10 cellular contexts compared by ENCODE assay signal in the genomic region with DNA sequence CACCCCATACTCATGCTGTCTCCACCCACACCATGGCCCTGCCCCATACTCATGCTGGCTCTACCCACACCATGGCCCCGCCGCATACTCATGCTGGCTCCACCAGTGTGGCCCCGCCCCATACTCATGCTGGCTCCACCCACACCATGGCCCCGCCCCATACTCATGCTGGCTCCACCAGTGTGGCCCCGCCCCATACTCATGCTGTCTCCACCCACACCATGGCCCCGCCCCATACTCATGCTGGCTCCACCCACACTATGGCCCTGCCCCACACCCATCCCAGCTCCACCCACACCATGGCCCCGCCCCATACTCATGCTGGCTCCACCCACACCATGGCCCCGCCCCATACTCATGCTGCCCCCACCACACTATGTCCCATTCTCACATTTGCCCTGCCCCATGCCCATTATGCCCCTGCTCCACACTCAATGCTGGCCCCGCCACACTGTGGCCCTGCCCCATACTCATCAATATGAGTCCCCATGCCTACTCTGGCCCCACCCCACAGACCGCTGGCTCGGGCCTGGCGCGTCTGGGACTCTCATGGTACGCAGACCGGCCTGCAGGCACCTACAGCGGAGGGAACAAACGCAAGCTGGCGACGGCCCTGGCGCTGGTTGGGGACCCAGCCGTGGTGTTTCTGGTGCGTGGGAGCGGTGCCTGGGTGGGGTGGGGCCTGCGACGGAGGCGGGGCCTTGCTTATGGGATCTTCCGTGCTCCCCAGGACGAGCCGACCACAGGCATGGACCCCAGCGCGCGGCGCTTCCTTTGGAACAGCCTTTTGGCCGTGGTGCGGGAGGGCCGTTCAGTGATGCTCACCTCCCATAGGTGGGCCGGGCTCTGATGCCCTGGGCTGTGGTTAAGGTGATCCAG.
DNase-seq lines count a peak whose midpoint lies in the region; ATAC-seq lines count a peak whose summit lies in the region.
"Had no signal": no experiment of that assay in that cellular context is flagged by ENCODE, and none has a peak within 500 bp of the region (broad histone marks: within the 10 kb centered on the region; RNA-seq: fewer than 3 reads in every experiment).

No MANE protein-coding gene starts in this region.

- no peaks in the 10 kb centered on the region for H3K9me3 Mint-ChIP-seq in dendritic cell treated with granulocyte-macrophage colony-stimulating factor and Interleukin-4, amounts not matched to agents 40 ng/mL and 50 ng/mL, for 4 days

- peak; percentile 68 for DNase-seq in activated T-cell treated with anti-CD3 and anti-CD28 coated beads for 48 hours (ENCODE audit: low read depth)
- no peak for DNase-seq in activated T-cell treated with anti-CD3 and anti-CD28 coated beads for 4 hours
- peak; percentile 60 for DNase-seq in T-helper 9 cell
- DNase-seq in stimulated activated naive CD8-positive, alpha-beta T cell treated with anti-CD3 and anti-CD28 coated beads, Interleukin-15, Interleukin-2, amounts not matched to agents 100 U/mL and 50 U/mL, for 24 hours: peak; percentile 63
- no peak for DNase-seq in posterior cingulate gyrus
- no peak for DNase-seq in SHP77 treated with DMSO at 0.1 percent for 48 hours (lab: John Stamatoyannopoulos, UW)
- no peak for DNase-seq in KG1 (lab: John Stamatoyannopoulos, UW)

- no peak for ATAC-seq in stimulated activated naive CD8-positive, alpha-beta T cell treated with anti-CD3 and anti-CD28 coated beads, Interleukin-15, Interleukin-2, amounts not matched to agents 100 U/mL and 50 U/mL, for 24 hours
- ATAC-seq: right lobe of liver had no signal

- peaks cover 34% of the 10 kb centered on the region for H3K4me1 Mint-ChIP-seq in dendritic cell treated with granulocyte-macrophage colony-stimulating factor and Interleukin-4, amounts not matched to agents 40 ng/mL and 50 ng/mL, for 4 days (ENCODE audit: low read depth)
- H3K4me1 Mint-ChIP-seq: brain had no signal

- intact Hi-C loops in dendritic cell treated with granulocyte-macrophage colony-stimulating factor and Interleukin-4, amounts not matched to agents 40 ng/mL and 50 ng/mL, for 4 days (cut with micrococcal nuclease): no loop called here
- intact Hi-C loops in posterior cingulate gyrus (cut with DNase I): no loop called here

- H3K36me3 Mint-ChIP-seq in dendritic cell treated with granulocyte-macrophage colony-stimulating factor and Interleukin-4, amounts not matched to agents 40 ng/mL and 50 ng/mL, for 4 days (ENCODE audit: low read depth): peaks cover 42% of the 10 kb centered on the region

- H3K27me3 Mint-ChIP-seq in dendritic cell treated with granulocyte-macrophage colony-stimulating factor and Interleukin-4, amounts not matched to agents 40 ng/mL and 50 ng/mL, for 4 days: peaks cover 4% of the 10 kb centered on the region

- H3K4me3 Mint-ChIP-seq in dendritic cell treated with granulocyte-macrophage colony-stimulating factor and Interleukin-4, amounts not matched to agents 40 ng/mL and 50 ng/mL, for 4 days: no peak overlapping the region
- H3K4me3 Mint-ChIP-seq: brain had no signal

- peak overlapping the region; percentile 41 for H3K27ac Mint-ChIP-seq in dendritic cell treated with granulocyte-macrophage colony-stimulating factor and Interleukin-4, amounts not matched to agents 40 ng/mL and 50 ng/mL, for 4 days
- H3K27ac Mint-ChIP-seq: brain had no signal

Comparison
In these comparisons a context has a peak if more than half of its experiments do, and no peak if none do; other contexts are left out.
1. DNase-seq: peak in activated T-cell treated with anti-CD3 and anti-CD28 coated beads for 48 hours (single experiment), T-helper 9 cell (single experiment) and stimulated activated naive CD8-positive, alpha-beta T cell treated with anti-CD3 and anti-CD28 coated beads, Interleukin-15, Interleukin-2, amounts not matched to agents 100 U/mL and 50 U/mL, for 24 hours (single experiment); none in activated T-cell treated with anti-CD3 and anti-CD28 coated beads for 4 hours (single experiment), posterior cingulate gyrus (0 of 10), SHP77 treated with DMSO at 0.1 percent for 48 hours (single experiment) and KG1 (single experiment).